7 cellular contexts compared by ENCODE assay signal in genomic region chr1:170531758-170532657, GRCh38.
DNase-seq lines count a peak whose midpoint lies in the region; ATAC-seq and TF ChIP-seq lines count a peak whose summit lies in the region.

Gene GORAB, plus strand, starts transcription at chr1:170532166. Its CDS starts 58 bp downstream, at chr1:170532224.

- TF ChIP-seq CTCF in retinal pigment epithelial cell (conservative IDR thresholded peaks at IDR 0.05; ENCODE audit: low read depth, low read length) = no peak

- ATAC-seq in GM18505 (IDR thresholded peaks at IDR 0.05; ENCODE audit: unreplicated experiment) = peak; percentile 99
- peak; percentile 99 for ATAC-seq in HG02943 (IDR thresholded peaks at IDR 0.05; ENCODE audit: low read depth, unreplicated experiment)

- peak; percentile 85 for TF ChIP-seq POLR2A in GM18505 (IDR thresholded peaks at IDR 0.05; ENCODE audit: borderline replicate concordance, extremely low read depth, insufficient read depth, insufficient read length)

- H3K4me3 ChIP-seq in retinal pigment epithelial cell (ENCODE audit: low read length) = peak within 1 kb of the TSS; percentile 66

- DNase-seq in NCI-H187 treated with DMSO at 0.1 percent for 48 hours (lab: John Stamatoyannopoulos, UW) = peak; percentile 82
- DNase-seq in T-helper 22 cell (ENCODE audit: low read depth) = peak; percentile 73
- DNase-seq in astrocyte of the hippocampus (ENCODE audit: low read depth, low spot score) = peak; percentile 96
- DNase-seq in hypothalamus (lab: John Stamatoyannopoulos, UW) = peak; percentile 59 to 94 (median 83)
- DNase-seq in retinal pigment epithelial cell (ENCODE audit: low read depth) = peak; percentile 83

Comparison
In these comparisons a context has a peak if more than half of its experiments do, and no peak if none do; other contexts are left out.
1. Peak in every context shown above with its lines: DNase-seq, ATAC-seq and H3K4me3 ChIP-seq.